Comparison of ENCODE assay signal across 14 cellular contexts in genomic region chr14:64639340-64639821, GRCh38.
A peak's percentile ranks its signal among the peaks of the same experiment; 100 is the strongest.
DNase-seq lines count a peak whose midpoint lies in the region; ATAC-seq and TF ChIP-seq lines count a peak whose summit lies in the region.
"Had no signal": no experiment of that assay in that cellular context is flagged by ENCODE, and none has a peak within 500 bp of the region (broad histone marks: within the 10 kb centered on the region; RNA-seq: fewer than 3 reads in every experiment).

No MANE protein-coding gene starts in this region.

- H3K9ac ChIP-seq in endodermal cell (ENCODE audit: extremely low read depth, low read length, poor library complexity, severe bottlenecking), result no peak overlapping the region

- H3K27me3 Mint-ChIP-seq in endodermal cell (ENCODE audit: insufficient read depth) (no peaks in the 10 kb centered on the region), progenitor cell of endocrine pancreas (no peaks in the 10 kb centered on the region)

- H3K4me3 Mint-ChIP-seq in endodermal cell (no peak overlapping the region), progenitor cell of endocrine pancreas (ENCODE audit: low read depth) (no peak overlapping the region)
- H3K4me3 Mint-ChIP-seq: CD8-positive, alpha-beta memory T cell had no signal

- H3K4me1 ChIP-seq in endodermal cell (ENCODE audit: control insufficient read depth, insufficient read depth, low read length) (no peaks in the 10 kb centered on the region), heart left ventricle (peaks cover 0 to 9% (median 0%) of the 10 kb centered on the region in 12 donors)

- TF ChIP-seq CTCF in endodermal cell (conservative IDR thresholded peaks at IDR 0.05) (no peak), progenitor cell of endocrine pancreas (IDR thresholded peaks at IDR 0.05; ENCODE audit: unreplicated experiment) (no peak), heart left ventricle (IDR thresholded peaks at IDR 0.05) (no peak)

- intact Hi-C loops in heart left ventricle (cut with DNase I), result loop anchor here (5.0 to 10.0 kb wide), 6 partner anchors 97 to 297 kb away; partner anchors contain the start of gene HSPA2 (in 3 of the 10)

- H3K4me3 ChIP-seq in endodermal cell (ENCODE audit: low read length), result no peak overlapping the region
- no peak overlapping the region for H3K4me3 ChIP-seq in heart left ventricle
- H3K4me3 ChIP-seq: testis had no signal

- TF ChIP-seq POLR2A in heart left ventricle (IDR thresholded peaks at IDR 0.05), result no peak

- DNase-seq in endodermal cell (peak; percentile 61), progenitor cell of endocrine pancreas (ENCODE audit: low spot score, unreplicated experiment) (no peak), midbrain (lab: John Stamatoyannopoulos, UW) (no peak), NCI-H2171 (lab: John Stamatoyannopoulos, UW) (no peak), heart left ventricle (no peak)
- DNase-seq: activated naive CD4-positive, alpha-beta T cell; CD8-positive, alpha-beta memory T cell; head of caudate nucleus; NCI-H1105 treated with DMSO at 0.1 percent for 48 hours; NCI-H748 treated with DMSO at 0.1 percent for 48 hours; SHP77 treated with DMSO at 0.1 percent for 48 hours; testis had no signal

- TF ChIP-seq EP300 in Ishikawa (IDR thresholded peaks at IDR 0.05; ENCODE audit: borderline replicate concordance), result peak; percentile 83; the same call in 1 of the 2 replicates

- ATAC-seq in GM21423 (IDR thresholded peaks at IDR 0.05; ENCODE audit: unreplicated experiment), result peak; percentile 65
- ATAC-seq in heart left ventricle, result no peak

- H3K9me3 ChIP-seq in endodermal cell (ENCODE audit: control insufficient read depth, low read length) (peaks cover 11% of the 10 kb centered on the region), heart left ventricle (peaks cover 0 to 7% (median 0%) of the 10 kb centered on the region in 12 donors)
- H3K9me3 ChIP-seq: testis had no signal

- H3K4me1 Mint-ChIP-seq in endodermal cell (peaks cover 7% of the 10 kb centered on the region), progenitor cell of endocrine pancreas (ENCODE audit: low read depth) (peaks cover 10% of the 10 kb centered on the region)

- H3K36me3 Mint-ChIP-seq in endodermal cell (ENCODE audit: low read depth), result no peaks in the 10 kb centered on the region
- no peaks in the 10 kb centered on the region for H3K36me3 Mint-ChIP-seq in progenitor cell of endocrine pancreas (ENCODE audit: insufficient read depth)

- 50 to 59% methylated on average over 2 to 3 of the region's 3 CpGs for WGBS in endodermal cell (ENCODE audit: insufficient coverage in 1 of 2, insufficient read length in 1 of 2), 2 experiments
- WGBS in heart left ventricle, 4 donors, result 63 to 70% (median 66%) methylated on average over 3 of the region's 3 CpGs

- peaks cover 13% of the 10 kb centered on the region for H3K9me3 Mint-ChIP-seq in endodermal cell
- peaks cover 4% of the 10 kb centered on the region for H3K9me3 Mint-ChIP-seq in progenitor cell of endocrine pancreas (ENCODE audit: low read depth)

- H3K36me3 ChIP-seq in endodermal cell (ENCODE audit: control insufficient read depth, insufficient read depth, low read length) (no peaks in the 10 kb centered on the region), heart left ventricle (no peaks in the 10 kb centered on the region)

- no peaks in the 10 kb centered on the region for H3K27me3 ChIP-seq in endodermal cell (ENCODE audit: control insufficient read depth, insufficient read depth, low read length, poor library complexity, severe bottlenecking)
- H3K27me3 ChIP-seq in heart left ventricle, result no peaks in the 10 kb centered on the region
- H3K27me3 ChIP-seq: testis had no signal

- H3K27ac ChIP-seq in endodermal cell (ENCODE audit: low read depth, low read length) (no peak overlapping the region), heart left ventricle (no peak overlapping the region)
- H3K27ac ChIP-seq: testis had no signal

- H3K27ac Mint-ChIP-seq in endodermal cell (no peak overlapping the region), progenitor cell of endocrine pancreas (peak overlapping the region; percentile 46)

- peak; percentile 7; the same call in 1 of the 2 replicates for TF ChIP-seq RAD21 in Ishikawa (IDR thresholded peaks at IDR 0.05; ENCODE audit: low read depth)

TF ChIP-seq in Ishikawa, 13 proteins besides CTCF, POLR2A, EP300 and RAD21:
- TF ChIP-seq TCF12 (IDR thresholded peaks at IDR 0.05; ENCODE audit: low read depth) (peak; percentile 58; the same call in 1 of the 2 replicates), TAF1 (IDR thresholded peaks at IDR 0.05; ENCODE audit: low read depth) (no peak), CEBPB (IDR thresholded peaks at IDR 0.05) (no peak), YY1 (IDR thresholded peaks at IDR 0.05; ENCODE audit: low read depth) (no peak), NFIC (IDR thresholded peaks at IDR 0.05) (0 out of 2 replicates have a peak, but pooled peaks have one; percentile 59), TEAD4 (IDR thresholded peaks at IDR 0.05) (peak; percentile 70), FOXM1 (IDR thresholded peaks at IDR 0.05; ENCODE audit: borderline replicate concordance, low read depth) (peak; percentile 51; the same call in 1 of the 2 replicates), REST (IDR thresholded peaks at IDR 0.05; ENCODE audit: low read depth) (no peak)
- TF ChIP-seq, protein P1, sequence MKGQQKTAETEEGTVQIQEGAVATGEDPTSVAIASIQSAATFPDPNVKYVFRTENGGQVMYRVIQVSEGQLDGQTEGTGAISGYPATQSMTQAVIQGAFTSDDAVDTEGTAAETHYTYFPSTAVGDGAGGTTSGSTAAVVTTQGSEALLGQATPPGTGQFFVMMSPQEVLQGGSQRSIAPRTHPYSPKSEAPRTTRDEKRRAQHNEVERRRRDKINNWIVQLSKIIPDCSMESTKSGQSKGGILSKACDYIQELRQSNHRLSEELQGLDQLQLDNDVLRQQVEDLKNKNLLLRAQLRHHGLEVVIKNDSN (IDR thresholded peaks at IDR 0.05), result no peak
